Comparison of ENCODE assay signal across 6 cellular contexts in the genomic region with DNA sequence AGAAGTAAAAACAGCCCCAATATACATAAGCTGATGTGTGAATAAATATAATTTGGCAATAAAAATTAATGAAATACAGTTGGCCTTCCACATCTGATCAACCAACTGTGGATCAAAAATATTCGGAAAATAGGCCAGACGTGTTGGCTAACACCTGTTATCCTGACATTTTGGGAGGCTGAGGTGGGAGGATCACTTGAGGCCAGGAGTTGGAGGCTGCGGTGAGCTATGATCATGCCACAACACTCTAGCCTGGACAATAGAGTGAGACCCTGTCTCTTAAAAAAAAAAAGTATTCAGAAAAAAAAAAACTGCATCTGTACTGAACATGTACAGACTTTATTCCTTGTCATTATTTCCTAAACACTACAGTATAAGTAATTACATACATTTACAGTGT.
"Had no signal": no experiment of that assay in that cellular context is flagged by ENCODE, and none has a peak within 500 bp of the region (broad histone marks: within the 10 kb centered on the region; RNA-seq: fewer than 3 reads in every experiment).

No MANE protein-coding gene starts in this region.

- H3K9me3 Mint-ChIP-seq: IgD-negative memory B cell had no signal

- H3K27me3 Mint-ChIP-seq: IgD-negative memory B cell had no signal

- H3K27ac ChIP-seq: HL-60 had no signal

- H3K27ac Mint-ChIP-seq: IgD-negative memory B cell had no signal

- FAIRE-seq: HTR-8/SVneo had no signal

- DNase-seq: IMR-90, KBM-7, KG1 had no signal

- H3K4me3 Mint-ChIP-seq: IgD-negative memory B cell had no signal
